ENCODE assay signal across 13 cellular contexts in the genomic region with DNA sequence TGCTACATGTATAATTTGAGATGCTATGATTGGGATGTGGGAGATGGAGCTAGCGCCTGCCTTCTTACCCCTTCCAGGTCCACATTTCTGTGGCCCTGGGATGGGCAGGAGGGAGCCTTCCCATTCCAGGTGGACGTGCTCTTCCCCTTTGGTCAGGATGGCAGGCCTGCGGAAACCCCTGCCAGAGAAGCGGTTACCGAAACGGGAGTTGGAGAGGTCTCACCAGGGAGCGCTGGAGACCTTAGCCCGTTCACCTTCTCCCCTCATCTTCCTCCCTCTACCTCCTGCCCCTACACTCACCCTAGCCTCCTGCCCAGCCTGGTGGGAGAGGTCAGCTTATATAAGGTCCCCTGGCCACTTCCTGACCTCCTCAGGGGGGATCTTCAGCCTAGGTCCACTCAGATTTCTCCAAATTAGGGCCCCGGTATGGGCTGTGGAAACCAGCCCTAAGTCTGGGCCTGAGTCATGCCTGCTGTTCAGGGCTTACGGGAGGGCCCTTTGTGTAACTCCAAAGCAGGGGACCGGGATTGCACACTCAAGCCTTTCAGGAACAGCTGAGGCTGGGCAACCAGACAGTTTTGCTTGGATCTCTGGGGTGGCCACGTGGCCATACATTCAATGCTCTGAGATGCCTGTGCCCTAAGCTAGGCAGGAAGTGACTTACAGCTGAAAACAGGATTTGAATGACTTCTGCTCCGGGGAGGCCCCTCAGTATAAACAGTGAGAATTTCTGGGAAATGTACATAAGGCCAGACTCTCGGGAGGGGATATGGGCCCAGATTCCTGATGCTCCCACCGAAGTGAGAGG. TPM values are rescaled to one million over a fixed set of nuclear protein-coding genes. Genes with fewer than 3 reads are reported as not detected.
DNase-seq lines count a peak whose midpoint lies in the region; TF ChIP-seq lines count a peak whose summit lies in the region.
"Had no signal": no experiment of that assay in that cellular context is flagged by ENCODE, and none has a peak within 500 bp of the region (broad histone marks: within the 10 kb centered on the region; RNA-seq: fewer than 3 reads in every experiment).

No MANE protein-coding gene starts in this region.

- H3K9ac ChIP-seq in smooth muscle cell (ENCODE audit: low read depth) (peak overlapping the region; percentile 64), Karpas-422 (ENCODE audit: low read length) (no peak overlapping the region)

- peaks cover 6% of the 10 kb centered on the region for H3F3A ChIP-seq in smooth muscle cell (ENCODE audit: low read depth)

- 69% methylated on average over 15 of the region's 15 CpGs for WGBS in hepatocyte (ENCODE audit: low lambda C conversion rate, missing lambda C conversion rate)
- 56% methylated on average over 15 of the region's 15 CpGs for WGBS in smooth muscle cell (ENCODE audit: low lambda C conversion rate)

- H3K4me3 ChIP-seq in hepatocyte (no peak overlapping the region), smooth muscle cell (no peak overlapping the region), Karpas-422 (ENCODE audit: low read length) (no peak overlapping the region)
- H3K4me3 ChIP-seq: HAP-1 had no signal

- H3K27ac ChIP-seq in hepatocyte, result peak overlapping the region; percentile 86
- peak overlapping the region; percentile 89 for H3K27ac ChIP-seq in smooth muscle cell (ENCODE audit: low read depth)
- H3K27ac ChIP-seq in Karpas-422 (ENCODE audit: low read length), result no peak overlapping the region

- TF ChIP-seq CTCF in hepatocyte (IDR thresholded peaks at IDR 0.05; ENCODE audit: poor library complexity), result no peak
- TF ChIP-seq CTCF in smooth muscle cell (IDR thresholded peaks at IDR 0.05; ENCODE audit: borderline replicate concordance, insufficient read depth, poor library complexity, severe bottlenecking), result no peak

- H3K79me2 ChIP-seq in hepatocyte (no peaks in the 10 kb centered on the region), smooth muscle cell (ENCODE audit: low read depth) (no peaks in the 10 kb centered on the region), Karpas-422 (ENCODE audit: low read length) (no peaks in the 10 kb centered on the region)

- H3K4me2 ChIP-seq in hepatocyte (no peak overlapping the region), smooth muscle cell (peak overlapping the region; percentile 33), Karpas-422 (ENCODE audit: low read depth, low read length, poor library complexity, severe bottlenecking) (no peak overlapping the region)

- H3K36me3 ChIP-seq in hepatocyte (replicated peaks; ENCODE audit: insufficient read depth, low read depth), result no peaks in the 10 kb centered on the region
- H3K36me3 ChIP-seq in smooth muscle cell (ENCODE audit: low read depth), result no peaks in the 10 kb centered on the region
- no peaks in the 10 kb centered on the region for H3K36me3 ChIP-seq in Karpas-422 (ENCODE audit: insufficient read depth, low read length)
- H3K36me3 ChIP-seq: HAP-1 had no signal

- H2AFZ ChIP-seq in hepatocyte, result no peak overlapping the region
- no peak overlapping the region for H2AFZ ChIP-seq in smooth muscle cell (ENCODE audit: low read depth)
- no peak overlapping the region for H2AFZ ChIP-seq in Karpas-422 (ENCODE audit: low read length)

- H3K9me2 ChIP-seq in hepatocyte (replicated peaks; ENCODE audit: insufficient read depth) (no peaks in the 10 kb centered on the region), Karpas-422 (replicated peaks; ENCODE audit: insufficient read depth, low read length) (no peaks in the 10 kb centered on the region)

- no peaks in the 10 kb centered on the region for H4K20me1 ChIP-seq in hepatocyte (ENCODE audit: insufficient read depth, poor library complexity, severe bottlenecking)
- no peaks in the 10 kb centered on the region for H4K20me1 ChIP-seq in smooth muscle cell (ENCODE audit: low read depth)
- H4K20me1 ChIP-seq in Karpas-422 (ENCODE audit: insufficient read depth, low read depth, low read length), result no peaks in the 10 kb centered on the region

- no peaks in the 10 kb centered on the region for H3K27me3 ChIP-seq in hepatocyte
- no peaks in the 10 kb centered on the region for H3K27me3 ChIP-seq in smooth muscle cell (ENCODE audit: low read depth)
- H3K27me3 ChIP-seq in Karpas-422 (ENCODE audit: low read length), result 0 out of 2 replicates have a peak, but pooled peaks cover 3% of the 10 kb centered on the region

- DNase-seq in HT1080 (ENCODE audit: low read depth), result peak; percentile 44
- DNase-seq in astrocyte of the hippocampus (ENCODE audit: low read depth, low spot score), result peak; percentile 81
- peak; percentile 63 for DNase-seq in hepatocyte (ENCODE audit: low spot score)
- DNase-seq in smooth muscle cell (lab: John Stamatoyannopoulos, UW; ENCODE audit: unreplicated experiment), result peak; percentile 36
- no peak for DNase-seq in NCI-H1417 treated with DMSO at 0.1 percent for 48 hours (lab: John Stamatoyannopoulos, UW)
- no peak for DNase-seq in NCI-H446 (lab: John Stamatoyannopoulos, UW)
- DNase-seq in Karpas-422, result no peak
- DNase-seq: activated CD4-positive, alpha-beta T cell treated with anti-CD3 and anti-CD28 coated beads for 1 hour; activated T-cell treated with anti-CD3 and anti-CD28 coated beads, Interleukin-2, amount 50 U/mL, for 1 hour; effector CD4-positive, alpha-beta T cell; head of caudate nucleus had no signal

- H3K9me3 ChIP-seq in hepatocyte (ENCODE audit: low read depth) (no peaks in the 10 kb centered on the region), smooth muscle cell (replicated peaks; ENCODE audit: low read depth) (peaks cover 3% of the 10 kb centered on the region), Karpas-422 (ENCODE audit: low read length) (peaks cover 11% of the 10 kb centered on the region)

- H3K4me1 ChIP-seq in hepatocyte (ENCODE audit: insufficient read depth) (peaks cover 34% of the 10 kb centered on the region), smooth muscle cell (ENCODE audit: low read depth) (no peaks in the 10 kb centered on the region), Karpas-422 (ENCODE audit: low read length) (no peaks in the 10 kb centered on the region)
- H3K4me1 ChIP-seq: HAP-1 had no signal

RNA-seq across cellular contexts. Expression of gene MEG3, which starts 10.2 kb away (rescaled TPM):
- total RNA-seq in HT1080 (2014; rRNA removed; shearing (Covaris generic)), result not detected in 2 replicates
- polyA plus RNA-seq in HT1080 (2015; cell fraction: cytosol; rRNA removed), result not detected in 2 replicates
- not detected in 2 replicates for polyA plus RNA-seq in HT1080 (2015; cell fraction: nucleus; rRNA removed)
- total RNA-seq in hepatocyte (not detected in 2 replicates), smooth muscle cell (not detected in 2 replicates)
- polyA plus RNA-seq in hepatocyte (0.16 TPM in 1 of 2 replicates, not detected in the other), smooth muscle cell (0.70 TPM in 1 of 2 replicates, not detected in the other)
- total RNA-seq in Karpas-422 (2014; rRNA removed; shearing (Covaris generic); ENCODE audit: low replicate concordance), result not detected in 2 replicates
- polyA plus RNA-seq: neural cell had no signal

Comparison
In these comparisons a context has a peak if more than half of its experiments do, and no peak if none do; other contexts are left out.
1. DNase-seq: peak in HT1080 (single experiment), astrocyte of the hippocampus (single experiment), hepatocyte (single experiment) and smooth muscle cell (single experiment); none in NCI-H1417 treated with DMSO at 0.1 percent for 48 hours (single experiment), NCI-H446 (0 of 2) and Karpas-422 (single experiment).